Comparison of ENCODE assay signal across 21 cellular contexts in genomic region chr2:172978053-172978383, GRCh38.
DNase-seq lines count a peak whose midpoint lies in the region; ATAC-seq and TF ChIP-seq lines count a peak whose summit lies in the region.
"Had no signal": no experiment of that assay in that cellular context is flagged by ENCODE, and none has a peak within 500 bp of the region (broad histone marks: within the 10 kb centered on the region; RNA-seq: fewer than 3 reads in every experiment).

No MANE protein-coding gene starts in this region.

- H3K4me3 ChIP-seq in DND-41 (ENCODE audit: low read depth in 1 of 2, low read length in 2 of 2) (no peak overlapping the region), GM23338 (no peak overlapping the region)
- H3K4me3 ChIP-seq: GM12878, HAP-1, SK-N-MC had no signal

- H3K4me2 ChIP-seq in DND-41 (ENCODE audit: insufficient read depth, low read length) (no peak overlapping the region), GM23338 (no peak overlapping the region)

- H2AFZ ChIP-seq in DND-41 (ENCODE audit: low read depth, low read length) (no peak overlapping the region), GM23338 (peak overlapping the region; percentile 66; the same call in 1 of the 2 replicates)

- H3K27me3 Mint-ChIP-seq in GM23338 (ENCODE audit: insufficient read depth, low read depth, poor library complexity), result peaks cover 1% of the 10 kb centered on the region
- peaks cover 11% of the 10 kb centered on the region for H3K27me3 Mint-ChIP-seq in activated naive CD8-positive, alpha-beta T cell treated with anti-CD3 and anti-CD28 coated beads, Interleukin-2, amount 50 U/mL, for 24 hours
- H3K27me3 Mint-ChIP-seq in stimulated activated naive B cell treated with anti-CD40 and anti-IgM and Interleukin-4, amounts not matched to agents 10 μg/mL and 1 μg/mL and 100 μg/mL, for 72 hours, result peaks cover 27 to 45% of the 10 kb centered on the region in 2 donors

- H3K36me3 ChIP-seq in DND-41 (ENCODE audit: insufficient read depth, low read length) (no peaks in the 10 kb centered on the region), GM23338 (ENCODE audit: insufficient read depth) (no peaks in the 10 kb centered on the region)
- H3K36me3 ChIP-seq: HAP-1 had no signal

- H3K4me1 Mint-ChIP-seq in GM23338, result peaks cover 7% of the 10 kb centered on the region
- H3K4me1 Mint-ChIP-seq in activated naive CD8-positive, alpha-beta T cell treated with anti-CD3 and anti-CD28 coated beads, Interleukin-2, amount 50 U/mL, for 24 hours, result peaks cover 41% of the 10 kb centered on the region
- peaks cover 0 to 9% of the 10 kb centered on the region in 2 donors for H3K4me1 Mint-ChIP-seq in stimulated activated naive B cell treated with anti-CD40 and anti-IgM and Interleukin-4, amounts not matched to agents 10 μg/mL and 1 μg/mL and 100 μg/mL, for 72 hours
- H3K4me1 Mint-ChIP-seq: B cell had no signal

- H3K9me3 Mint-ChIP-seq in GM23338, result no peaks in the 10 kb centered on the region
- H3K9me3 Mint-ChIP-seq in activated naive CD8-positive, alpha-beta T cell treated with anti-CD3 and anti-CD28 coated beads, Interleukin-2, amount 50 U/mL, for 24 hours, result no peaks in the 10 kb centered on the region
- no peaks in the 10 kb centered on the region for H3K9me3 Mint-ChIP-seq in stimulated activated naive B cell treated with anti-CD40 and anti-IgM and Interleukin-4, amounts not matched to agents 10 μg/mL and 1 μg/mL and 100 μg/mL, for 72 hours

- H3F3A ChIP-seq in GM23338 (replicated peaks; ENCODE audit: low read depth), result no peaks in the 10 kb centered on the region

- H3K27ac ChIP-seq in DND-41 (ENCODE audit: low read length) (no peak overlapping the region), GM23338 (ENCODE audit: low read depth) (no peak overlapping the region)
- H3K27ac ChIP-seq: SK-N-MC had no signal

- no peaks in the 10 kb centered on the region for H3K9me3 ChIP-seq in DND-41 (ENCODE audit: insufficient read depth, low read length, severe bottlenecking)
- H3K9me3 ChIP-seq: HAP-1 had no signal

- TF ChIP-seq CTCF in DND-41 (IDR thresholded peaks at IDR 0.05; ENCODE audit: borderline replicate concordance, extremely low read depth, low read length, poor library complexity, severe bottlenecking), result no peak
- TF ChIP-seq CTCF in GM23338 (conservative IDR thresholded peaks at IDR 0.05; ENCODE audit: low read depth in 2 of 2), result no peak

- H4K20me1 ChIP-seq in DND-41 (ENCODE audit: insufficient read depth, low read length) (no peaks in the 10 kb centered on the region), GM23338 (replicated peaks; ENCODE audit: insufficient read depth) (no peaks in the 10 kb centered on the region)

- H3K4me1 ChIP-seq in DND-41 (ENCODE audit: insufficient read depth, low read length) (no peaks in the 10 kb centered on the region), GM23338 (ENCODE audit: insufficient read depth) (no peaks in the 10 kb centered on the region; the same call in 1 of the 2 replicates)
- H3K4me1 ChIP-seq: HAP-1 had no signal

- H3K79me2 ChIP-seq in DND-41 (ENCODE audit: insufficient read depth, low read length), result no peaks in the 10 kb centered on the region
- no peaks in the 10 kb centered on the region for H3K79me2 ChIP-seq in GM23338 (replicated peaks; ENCODE audit: insufficient read depth)

- no peak overlapping the region for H3K4me3 Mint-ChIP-seq in GM23338
- peak overlapping the region; percentile 19 for H3K4me3 Mint-ChIP-seq in activated naive CD8-positive, alpha-beta T cell treated with anti-CD3 and anti-CD28 coated beads, Interleukin-2, amount 50 U/mL, for 24 hours
- H3K4me3 Mint-ChIP-seq in stimulated activated naive B cell treated with anti-CD40 and anti-IgM and Interleukin-4, amounts not matched to agents 10 μg/mL and 1 μg/mL and 100 μg/mL, for 72 hours, result no peak overlapping the region
- H3K4me3 Mint-ChIP-seq: B cell had no signal

- ATAC-seq in DND-41 (ENCODE audit: insufficient read depth, low read depth), result 0 out of 3 replicates have a peak, but pooled peaks have one; percentile 48
- no peak; the same call in 2 of the 3 replicates for ATAC-seq in GM23338
- peak; percentile 75 for ATAC-seq in activated naive CD8-positive, alpha-beta T cell treated with anti-CD3 and anti-CD28 coated beads, Interleukin-2, amount 50 U/mL, for 24 hours
- peak; percentile 57 to 64 for ATAC-seq in stimulated activated naive B cell treated with anti-CD40 and anti-IgM and Interleukin-4, amounts not matched to agents 10 μg/mL and 1 μg/mL and 100 μg/mL, for 72 hours (replicated peaks)
- ATAC-seq in HG02759 (IDR thresholded peaks at IDR 0.05; ENCODE audit: unreplicated experiment), result no peak
- ATAC-seq: GM12878 had no signal

- H3K36me3 Mint-ChIP-seq in GM23338 (ENCODE audit: low read depth), result no peaks in the 10 kb centered on the region
- no peaks in the 10 kb centered on the region for H3K36me3 Mint-ChIP-seq in activated naive CD8-positive, alpha-beta T cell treated with anti-CD3 and anti-CD28 coated beads, Interleukin-2, amount 50 U/mL, for 24 hours (ENCODE audit: low read depth)
- H3K36me3 Mint-ChIP-seq in stimulated activated naive B cell treated with anti-CD40 and anti-IgM and Interleukin-4, amounts not matched to agents 10 μg/mL and 1 μg/mL and 100 μg/mL, for 72 hours, result no peaks in the 10 kb centered on the region

- H3K9ac ChIP-seq in DND-41 (ENCODE audit: low read depth, low read length), result no peak overlapping the region

- DNase-seq in DND-41, result no peak
- DNase-seq in GM23338 (ENCODE audit: low spot score), result no peak
- DNase-seq in activated naive CD8-positive, alpha-beta T cell treated with anti-CD3 and anti-CD28 coated beads, Interleukin-2, amount 50 U/mL, for 24 hours, result peak; percentile 51
- DNase-seq in stimulated activated naive B cell treated with anti-CD40 and anti-IgM and Interleukin-4, amounts not matched to agents 10 μg/mL and 1 μg/mL and 100 μg/mL, for 72 hours, result no peak
- DNase-seq in COLO668 (lab: John Stamatoyannopoulos, UW; ENCODE audit: unreplicated experiment), result no peak
- no peak for DNase-seq in 8988T
- DNase-seq: COR-L47, GF-D8, MM.1S, NCI-H1092, NCI-H146, NCI-H2081 treated with DMSO at 0.1 percent for 48 hours, NCI-H446 treated with DMSO at 0.1 percent for 48 hours, NCI-H69, OCI-M1, SHP77 had no signal

- 0 out of 2 replicates have a peak overlapping the region, but pooled peaks have one; percentile 13 for H3K27ac Mint-ChIP-seq in GM23338
- H3K27ac Mint-ChIP-seq in activated naive CD8-positive, alpha-beta T cell treated with anti-CD3 and anti-CD28 coated beads, Interleukin-2, amount 50 U/mL, for 24 hours, result peak overlapping the region; percentile 80
- no peak overlapping the region for H3K27ac Mint-ChIP-seq in stimulated activated naive B cell treated with anti-CD40 and anti-IgM and Interleukin-4, amounts not matched to agents 10 μg/mL and 1 μg/mL and 100 μg/mL, for 72 hours
- H3K27ac Mint-ChIP-seq: B cell had no signal

- peaks cover 5% of the 10 kb centered on the region for H3K27me3 ChIP-seq in DND-41 (ENCODE audit: insufficient read depth, low read length, poor library complexity)
- no peaks in the 10 kb centered on the region for H3K27me3 ChIP-seq in GM23338 (ENCODE audit: insufficient read depth)

- no peaks in the 10 kb centered on the region for H3K9me2 ChIP-seq in GM23338 (ENCODE audit: insufficient read depth)

Comparison
In these comparisons a context has a peak if more than half of its experiments do, and no peak if none do; other contexts are left out.
1. ATAC-seq: peak in DND-41 (single experiment), activated naive CD8-positive, alpha-beta T cell treated with anti-CD3 and anti-CD28 coated beads, Interleukin-2, amount 50 U/mL, for 24 hours (single experiment) and stimulated activated naive B cell treated with anti-CD40 and anti-IgM and Interleukin-4, amounts not matched to agents 10 μg/mL and 1 μg/mL and 100 μg/mL, for 72 hours (2 of 2); none in GM23338 (single experiment) and HG02759 (single experiment).